Comparison of ENCODE assay signal across 15 cellular contexts in the genomic region with DNA sequence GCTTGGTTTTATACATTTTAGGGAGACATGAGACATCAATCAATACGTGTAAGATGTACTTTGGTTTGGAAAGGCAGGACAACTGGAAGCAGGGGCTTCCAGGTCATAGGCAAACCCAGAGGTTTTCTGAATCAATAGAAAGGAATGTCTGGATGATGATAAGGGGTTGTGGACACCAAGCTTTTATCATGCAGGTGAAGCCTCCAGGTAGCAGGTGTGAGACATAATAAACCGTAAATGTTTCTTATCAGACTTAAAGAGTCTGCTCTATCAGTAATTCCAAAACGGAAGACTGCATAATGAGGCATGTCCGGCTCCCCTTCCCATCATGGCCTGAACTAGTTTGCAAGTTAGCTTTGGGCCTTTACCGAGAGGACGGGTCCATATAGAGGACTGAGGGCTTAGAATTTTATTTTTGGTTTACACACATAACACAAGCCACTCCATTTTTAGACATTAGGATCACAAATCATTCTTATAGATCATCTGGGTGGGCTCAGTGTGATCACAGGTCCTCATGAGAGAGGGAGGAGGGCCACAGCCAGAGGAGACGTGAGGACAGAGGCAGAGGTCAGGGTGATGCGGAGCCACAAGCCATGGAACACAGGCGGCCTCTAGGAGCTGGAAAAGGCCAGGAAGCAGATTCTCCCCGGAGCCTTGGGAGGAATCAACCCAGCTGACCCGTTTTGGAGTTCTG. TPM values are rescaled to one million over a fixed set of nuclear protein-coding genes. Genes with fewer than 3 reads are reported as not detected.
A peak's percentile ranks its signal among the peaks of the same experiment; 100 is the strongest.
DNase-seq lines count a peak whose midpoint lies in the region; ATAC-seq, FAIRE-seq and TF ChIP-seq lines count a peak whose summit lies in the region.
"Had no signal": no experiment of that assay in that cellular context is flagged by ENCODE, and none has a peak within 500 bp of the region (broad histone marks: within the 10 kb centered on the region; RNA-seq: fewer than 3 reads in every experiment).

No MANE protein-coding gene starts in this region.

- H3K4me1 ChIP-seq in GM23338 (ENCODE audit: insufficient read depth), result peaks cover 62% of the 10 kb centered on the region
- H3K4me1 ChIP-seq in HUES64 (ENCODE audit: insufficient read depth, low read length), result peaks cover 45% of the 10 kb centered on the region
- H3K4me1 ChIP-seq in kidney (ENCODE audit: control insufficient read depth in 1 of 2, insufficient read depth in 1 of 2, low read depth in 1 of 2, low read length in 2 of 2), result peaks cover 0 to 2% of the 10 kb centered on the region in 2 donors

- H3K4me3 Mint-ChIP-seq in GM23338, result no peak overlapping the region
- H3K4me3 Mint-ChIP-seq in immature natural killer cell, result peak overlapping the region in 1 of 5 donors; percentile 43
- H3K4me3 Mint-ChIP-seq in osteocyte (ENCODE audit: unreplicated experiment), result no peak overlapping the region
- H3K4me3 Mint-ChIP-seq: CD14-positive monocyte had no signal

- intact Hi-C loops in kidney (cut with DNase I), result loop anchor here (10.0 kb wide), 1 partner anchor 69 kb away; the partner anchor contains the start of gene SERPINB1

- TF ChIP-seq CTCF in GM23338 (conservative IDR thresholded peaks at IDR 0.05; ENCODE audit: low read depth in 2 of 2), result no peak
- TF ChIP-seq CTCF in osteocyte (IDR thresholded peaks at IDR 0.05), result no peak
- TF ChIP-seq CTCF in kidney (IDR thresholded peaks at IDR 0.05; ENCODE audit: borderline replicate concordance, extremely low read depth, insufficient read depth), result no peak

- H3K4me1 Mint-ChIP-seq in GM23338 (peaks cover 62% of the 10 kb centered on the region), immature natural killer cell (peaks cover 41 to 58% of the 10 kb centered on the region in 2 donors), osteocyte (ENCODE audit: unreplicated experiment) (peaks cover 3% of the 10 kb centered on the region)

- no peaks in the 10 kb centered on the region for H3K79me2 ChIP-seq in GM23338 (replicated peaks; ENCODE audit: insufficient read depth)

- no peaks in the 10 kb centered on the region for H3K9me3 Mint-ChIP-seq in GM23338
- no peaks in the 10 kb centered on the region for H3K9me3 Mint-ChIP-seq in immature natural killer cell
- no peaks in the 10 kb centered on the region for H3K9me3 Mint-ChIP-seq in osteocyte (ENCODE audit: unreplicated experiment)
- H3K9me3 Mint-ChIP-seq: CD14-positive monocyte had no signal

- H3K9me3 ChIP-seq in HUES64 (ENCODE audit: insufficient read depth, low read depth, low read length) (no peaks in the 10 kb centered on the region), kidney (ENCODE audit: control insufficient read depth in 1 of 2, low read length in 2 of 2) (no peaks in the 10 kb centered on the region)

- peak overlapping the region; percentile 19; the same call in 1 of the 2 replicates for H2AFZ ChIP-seq in GM23338
- H2AFZ ChIP-seq: GM23248 had no signal

- H3K36me3 ChIP-seq in GM23338 (ENCODE audit: insufficient read depth) (no peaks in the 10 kb centered on the region), HUES64 (ENCODE audit: insufficient read depth, low read length) (no peaks in the 10 kb centered on the region), kidney (ENCODE audit: control insufficient read depth in 1 of 2, insufficient read depth in 2 of 2, low read length in 2 of 2) (no peaks in the 10 kb centered on the region)

- H3K27ac ChIP-seq in GM23338 (ENCODE audit: low read depth) (0 out of 2 replicates have a peak overlapping the region, but pooled peaks have one; percentile 15), HUES64 (ENCODE audit: low read depth, low read length) (peak overlapping the region; percentile 15; the same call in 1 of the 2 replicates), kidney (ENCODE audit: low read depth in 2 of 2, low read length in 2 of 2) (no peak overlapping the region)
- H3K27ac ChIP-seq: GM23248, RWPE1 had no signal

- H3K9me2 ChIP-seq in GM23338 (ENCODE audit: insufficient read depth), result peaks cover 4% of the 10 kb centered on the region; the same call in 1 of the 2 replicates

- peaks cover 3% of the 10 kb centered on the region for H3K27me3 Mint-ChIP-seq in GM23338 (ENCODE audit: insufficient read depth, low read depth, poor library complexity)
- peaks cover 0 to 1% (median 0%) of the 10 kb centered on the region in 3 donors for H3K27me3 Mint-ChIP-seq in immature natural killer cell (ENCODE audit: low read depth in 3 of 3)
- peaks cover 9% of the 10 kb centered on the region for H3K27me3 Mint-ChIP-seq in osteocyte (ENCODE audit: unreplicated experiment)

- H4K20me1 ChIP-seq in GM23338 (replicated peaks; ENCODE audit: insufficient read depth), result no peaks in the 10 kb centered on the region

- 89% methylated on average over 10 of the region's 11 CpGs for WGBS in HUES64

- H3F3A ChIP-seq in GM23338 (replicated peaks; ENCODE audit: low read depth), result peaks cover 15% of the 10 kb centered on the region

- no peaks in the 10 kb centered on the region for H3K36me3 Mint-ChIP-seq in GM23338 (ENCODE audit: low read depth)
- no peaks in the 10 kb centered on the region for H3K36me3 Mint-ChIP-seq in immature natural killer cell
- no peaks in the 10 kb centered on the region for H3K36me3 Mint-ChIP-seq in osteocyte (ENCODE audit: unreplicated experiment)
- H3K36me3 Mint-ChIP-seq: CD14-positive monocyte had no signal

- no peak for ATAC-seq in GM23338
- ATAC-seq in HG02759 (IDR thresholded peaks at IDR 0.05; ENCODE audit: unreplicated experiment), result no peak

- H3K27ac Mint-ChIP-seq in GM23338 (no peak overlapping the region), immature natural killer cell (peak overlapping the region in 5 of 6 donors; percentile 3 to 85 (median 73)), osteocyte (ENCODE audit: unreplicated experiment) (no peak overlapping the region)
- H3K27ac Mint-ChIP-seq: CD14-positive monocyte had no signal

- no peak overlapping the region for H3K9ac ChIP-seq in HUES64 (ENCODE audit: low read depth, low read length)
- no peak overlapping the region for H3K9ac ChIP-seq in kidney (ENCODE audit: low read length in 2 of 2)
- H3K9ac ChIP-seq: GM23248 had no signal

- H3K4me2 ChIP-seq in GM23338, result no peak overlapping the region

- no peaks in the 10 kb centered on the region for H3K27me3 ChIP-seq in GM23338 (ENCODE audit: insufficient read depth)
- no peaks in the 10 kb centered on the region for H3K27me3 ChIP-seq in HUES64 (ENCODE audit: insufficient read depth, low read length)

- no peak for FAIRE-seq in kidney (lab: Jason Lieb, UNC)
- FAIRE-seq: GM12892 had no signal

- DNase-seq in GM23338 (ENCODE audit: low spot score), result no peak
- DNase-seq in immature natural killer cell, result no peak
- DNase-seq in osteocyte (ENCODE audit: extremely low spot score, unreplicated experiment), result peak; percentile 59
- DNase-seq in HUDEP-2 (lab: John Stamatoyannopoulos, UW; ENCODE audit: unreplicated experiment in 76 of 76), result no peak
- DNase-seq in kidney, result no peak
- DNase-seq: GM23248, NCI-H2029, NCI-H510A, NCI-H774, PC-3 had no signal

- H3K4me3 ChIP-seq in GM23338 (no peak overlapping the region), HUES64 (ENCODE audit: low read length) (no peak overlapping the region), kidney (ENCODE audit: low read length in 2 of 2) (no peak overlapping the region)
- H3K4me3 ChIP-seq: GM23248 had no signal

TF ChIP-seq in GM23338, 12 proteins besides CTCF, POLR2A, EP300 and RAD21:
- no peak for TF ChIP-seq EZH2phosphoT487 (IDR thresholded peaks at IDR 0.05; ENCODE audit: unreplicated experiment)
- TF ChIP-seq, protein P1, sequence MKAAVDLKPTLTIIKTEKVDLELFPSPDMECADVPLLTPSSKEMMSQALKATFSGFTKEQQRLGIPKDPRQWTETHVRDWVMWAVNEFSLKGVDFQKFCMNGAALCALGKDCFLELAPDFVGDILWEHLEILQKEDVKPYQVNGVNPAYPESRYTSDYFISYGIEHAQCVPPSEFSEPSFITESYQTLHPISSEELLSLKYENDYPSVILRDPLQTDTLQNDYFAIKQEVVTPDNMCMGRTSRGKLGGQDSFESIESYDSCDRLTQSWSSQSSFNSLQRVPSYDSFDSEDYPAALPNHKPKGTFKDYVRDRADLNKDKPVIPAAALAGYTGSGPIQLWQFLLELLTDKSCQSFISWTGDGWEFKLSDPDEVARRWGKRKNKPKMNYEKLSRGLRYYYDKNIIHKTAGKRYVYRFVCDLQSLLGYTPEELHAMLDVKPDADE (IDR thresholded peaks at IDR 0.05), result no peak

RNA-seq across cellular contexts. Expression of gene SERPINB9, which starts 10.7 kb away (rescaled TPM):
- 65.0 and 71.3 TPM in 2 replicates for total RNA-seq in GM23338 (2014; rRNA removed; shearing (Covaris generic))
- polyA plus RNA-seq in GM23338 (2016; fragmentation: Nextera tagmentation; extraction: Ambion mirVana) (46.6 and 47.4 TPM in 2 replicates), immature natural killer cell (10 to 100 TPM; 20.7 to 50.4 (median 21.7) TPM), kidney (ENCODE audit: insufficient read depth, low read depth, low replicate concordance) (4.0 TPM)
- polyA plus RNA-seq in HUES64 (2013, experiment 1 of 2), result 39.0 TPM
- polyA plus RNA-seq in HUES64 (2013, experiment 2 of 2), result 34.7 TPM
- total RNA-seq in osteocyte (0.34 and 0.48 TPM in 2 replicates), kidney (13.4 TPM)

RNA-seq across cellular contexts. Expression of gene SERPINB6, which starts 57.6 kb away (rescaled TPM):
- 37.6 and 38.5 TPM in 2 replicates for total RNA-seq in GM23338 (2014; rRNA removed; shearing (Covaris generic))
- polyA plus RNA-seq in GM23338 (2016; fragmentation: Nextera tagmentation; extraction: Ambion mirVana) (25.9 and 26.0 TPM in 2 replicates), immature natural killer cell (100 to 1,000 TPM; 196 to 243 (median 199) TPM), kidney (ENCODE audit: insufficient read depth, low read depth, low replicate concordance) (212 TPM)
- polyA plus RNA-seq in HUES64 (2013, experiment 1 of 2), result 15.9 TPM
- polyA plus RNA-seq in HUES64 (2013, experiment 2 of 2), result 21.7 TPM
- total RNA-seq in osteocyte (90.2 and 93.1 TPM in 2 replicates), kidney (136 TPM)

Comparison
In these comparisons a context has a peak if more than half of its experiments do, and no peak if none do; other contexts are left out.
1. H3K27ac ChIP-seq: peak in GM23338 (single experiment) and HUES64 (single experiment); none in kidney (0 of 2).
2. H3K27ac Mint-ChIP-seq: peak in immature natural killer cell (5 of 6); none in GM23338 (single experiment) and osteocyte (single experiment).